Comparison of ENCODE assay signal across 3 cellular contexts in the genomic region with DNA sequence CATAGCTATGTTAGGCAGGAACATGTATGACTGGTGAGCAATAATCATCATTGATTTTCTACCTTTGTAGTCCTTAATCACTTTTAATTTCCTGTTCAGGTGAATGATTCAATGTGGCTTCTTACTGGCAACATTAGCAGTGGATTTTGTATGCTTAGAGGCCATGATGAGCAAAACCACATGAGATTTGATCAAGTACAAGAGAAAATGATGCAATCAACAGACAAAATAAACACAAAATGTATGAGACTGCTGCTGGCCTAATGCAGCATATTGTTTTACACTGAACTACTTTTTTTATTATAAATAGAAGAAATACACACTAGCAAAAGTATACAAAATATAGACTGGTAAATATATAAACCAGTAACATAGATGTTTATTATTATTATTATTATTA.
TF ChIP-seq lines count a peak whose summit lies in the region.

No MANE protein-coding gene starts in this region.

TF ChIP-seq in HCT116, 20 proteins besides CTCF, POLR2A, EP300 and RAD21:
- TF ChIP-seq EZH2phosphoT487 (IDR thresholded peaks at IDR 0.05; ENCODE audit: borderline replicate concordance) (no peak), CEBPB (IDR thresholded peaks at IDR 0.05; ENCODE audit: low read depth) (peak; percentile 37; the same call in 1 of the 2 replicates), ZFX (IDR thresholded peaks at IDR 0.05) (no peak)

TF ChIP-seq in H1, 55 proteins besides CTCF, POLR2A, EP300 and RAD21:
- 0 out of 2 replicates have a peak, but pooled peaks have one; percentile 4 for TF ChIP-seq CEBPB (IDR thresholded peaks at IDR 0.05; ENCODE audit: low read depth, low read length)
- no peak for TF ChIP-seq KDM1A (IDR thresholded peaks at IDR 0.05; ENCODE audit: borderline replicate concordance, low read length)
- TF ChIP-seq, protein P1, sequence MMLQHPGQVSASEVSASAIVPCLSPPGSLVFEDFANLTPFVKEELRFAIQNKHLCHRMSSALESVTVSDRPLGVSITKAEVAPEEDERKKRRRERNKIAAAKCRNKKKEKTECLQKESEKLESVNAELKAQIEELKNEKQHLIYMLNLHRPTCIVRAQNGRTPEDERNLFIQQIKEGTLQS (IDR thresholded peaks at IDR 0.05; ENCODE audit: insufficient read depth, low read depth, low read length) = no peak

TF ChIP-seq in HepG2, 621 proteins besides CTCF, POLR2A, EP300 and RAD21:
- TF ChIP-seq ZNF12 (CRISPR knock-in tag; IDR thresholded peaks at IDR 0.05) (peak; percentile 56; the same call in 1 of the 2 replicates), CEBPG (CRISPR knock-in tag; IDR thresholded peaks at IDR 0.05) (peak; percentile 28; the same call in 1 of the 2 replicates), CEBPB (IDR thresholded peaks at IDR 0.05; ENCODE audit: borderline replicate concordance, low read depth, low read length) (peak; percentile 54; the same call in 1 of the 2 replicates), ATF7 (IDR thresholded peaks at IDR 0.05) (peak; percentile 28; the same call in 1 of the 2 replicates), ATF7 (CRISPR knock-in tag; IDR thresholded peaks at IDR 0.05) (no peak), ZNF44 (CRISPR knock-in tag; IDR thresholded peaks at IDR 0.05) (no peak), ZNF577 (CRISPR knock-in tag; IDR thresholded peaks at IDR 0.05; ENCODE audit: borderline replicate concordance, low read depth) (no peak), ZSCAN31 (CRISPR knock-in tag; IDR thresholded peaks at IDR 0.05; ENCODE audit: low read depth) (no peak)
- TF ChIP-seq, protein P2, sequence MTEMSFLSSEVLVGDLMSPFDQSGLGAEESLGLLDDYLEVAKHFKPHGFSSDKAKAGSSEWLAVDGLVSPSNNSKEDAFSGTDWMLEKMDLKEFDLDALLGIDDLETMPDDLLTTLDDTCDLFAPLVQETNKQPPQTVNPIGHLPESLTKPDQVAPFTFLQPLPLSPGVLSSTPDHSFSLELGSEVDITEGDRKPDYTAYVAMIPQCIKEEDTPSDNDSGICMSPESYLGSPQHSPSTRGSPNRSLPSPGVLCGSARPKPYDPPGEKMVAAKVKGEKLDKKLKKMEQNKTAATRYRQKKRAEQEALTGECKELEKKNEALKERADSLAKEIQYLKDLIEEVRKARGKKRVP (CRISPR knock-in tag; IDR thresholded peaks at IDR 0.05) = peak in 1 of 2 experiments; percentile 64; a peak in 1 of 4 replicates
